ENCODE assay signal across 19 cellular contexts in genomic region chr18:79608069-79608468, GRCh38.
"Had no signal": no experiment of that assay in that cellular context is flagged by ENCODE, and none has a peak within 500 bp of the region (broad histone marks: within the 10 kb centered on the region; RNA-seq: fewer than 3 reads in every experiment).

No MANE protein-coding gene starts in this region.

- H3K27ac ChIP-seq: epithelial cell of prostate, gastroesophageal sphincter, neutrophil, pancreas, thoracic aorta had no signal

- H3K27ac Mint-ChIP-seq: activated B cell treated with CpG ODN at 0.5 μM for 24 hours; activated naive CD8-positive, alpha-beta T cell treated with anti-CD3 and anti-CD28 coated beads, Interleukin-2, amount 50 U/mL, for 24 hours; activated T-helper 2 cell treated with anti-CD3 and anti-CD28 coated beads, Interferon-gamma antibody, Interleukin-2, Interleukin-4, amounts not matched to agents 10 μg/mL and 5 μg/mL and 100 μg/mL, durations not matched to agents 14 hours and 24 hours and 36 hours; T-helper 1 cell treated with Interleukin-12 subunit alpha and Interleukin-12 subunit beta and Interleukin-4 antibody, amounts not matched to agents 30 μg/mL and 1 μg/mL, for 36 hours; type B pancreatic cell had no signal

- DNase-seq: activated B cell treated with CpG ODN at 0.5 μM for 24 hours; activated CD4-positive, alpha-beta T cell treated with anti-CD3 and anti-CD28 coated beads for 4 hours; activated CD4-positive, alpha-beta T cell treated with anti-CD3 and anti-CD28 coated beads, Interleukin-2, amount 50 U/mL, for 48 hours; activated CD8-positive, alpha-beta memory T cell treated with anti-CD3 and anti-CD28 coated beads, Interleukin-2, amount 50 U/mL, for 48 hours; activated naive CD4-positive, alpha-beta T cell treated with anti-CD3 and anti-CD28 coated beads, Interleukin-2, amount 50 U/mL, for 16 hours; activated naive CD8-positive, alpha-beta T cell treated with anti-CD3 and anti-CD28 coated beads, Interleukin-2, amount 50 U/mL, for 24 hours; activated T-cell treated with anti-CD3 and anti-CD28 coated beads, Interleukin-2, amount 50 U/mL, for 4 hours; stimulated activated CD4-positive, alpha-beta T cell treated with anti-CD3 and anti-CD28 coated beads, Interleukin-4, amount 100 ng/mL, for 24 hours; stimulated activated naive CD4-positive, alpha-beta T cell treated with Interleukin-2 at 50 U/mL for 16 hours had no signal

- H3K9me3 ChIP-seq: gastroesophageal sphincter, mucosa of descending colon, neutrophil, pancreas, thoracic aorta had no signal

- ATAC-seq: activated naive CD8-positive, alpha-beta T cell treated with anti-CD3 and anti-CD28 coated beads, Interleukin-2, amount 50 U/mL, for 24 hours; activated T-cell treated with anti-CD3 and anti-CD28 coated beads, Interleukin-2, amount 50 U/mL, for 4 hours; gastroesophageal sphincter; left lobe of liver; mucosa of descending colon; pancreas had no signal

- H3K4me1 ChIP-seq: gastroesophageal sphincter, pancreas had no signal

- H3K9me3 Mint-ChIP-seq: activated B cell treated with CpG ODN at 0.5 μM for 24 hours; activated naive CD8-positive, alpha-beta T cell treated with anti-CD3 and anti-CD28 coated beads, Interleukin-2, amount 50 U/mL, for 24 hours; activated T-cell treated with anti-CD3 and anti-CD28 coated beads, Interleukin-2, amount 50 U/mL, for 4 hours; activated T-helper 2 cell treated with anti-CD3 and anti-CD28 coated beads, Interferon-gamma antibody, Interleukin-2, Interleukin-4, amounts not matched to agents 10 μg/mL and 5 μg/mL and 100 μg/mL, durations not matched to agents 14 hours and 24 hours and 36 hours; T-helper 1 cell treated with Interleukin-12 subunit alpha and Interleukin-12 subunit beta and Interleukin-4 antibody, amounts not matched to agents 30 μg/mL and 1 μg/mL, for 36 hours; type B pancreatic cell had no signal

- H3K4me3 ChIP-seq: gastroesophageal sphincter, mucosa of descending colon, pancreas, thoracic aorta had no signal

- H3K36me3 Mint-ChIP-seq: type B pancreatic cell had no signal

- H3K4me3 Mint-ChIP-seq: activated B cell treated with CpG ODN at 0.5 μM for 24 hours; activated naive CD8-positive, alpha-beta T cell treated with anti-CD3 and anti-CD28 coated beads, Interleukin-2, amount 50 U/mL, for 24 hours; activated T-cell treated with anti-CD3 and anti-CD28 coated beads, Interleukin-2, amount 50 U/mL, for 4 hours; T-helper 1 cell treated with Interleukin-12 subunit alpha and Interleukin-12 subunit beta and Interleukin-4 antibody, amounts not matched to agents 30 μg/mL and 1 μg/mL, for 36 hours; type B pancreatic cell had no signal

- H3K27me3 Mint-ChIP-seq: activated B cell treated with CpG ODN at 0.5 μM for 24 hours; activated naive CD8-positive, alpha-beta T cell treated with anti-CD3 and anti-CD28 coated beads, Interleukin-2, amount 50 U/mL, for 24 hours; type B pancreatic cell had no signal

- H3K4me1 Mint-ChIP-seq: activated B cell treated with CpG ODN at 0.5 μM for 24 hours; activated naive CD8-positive, alpha-beta T cell treated with anti-CD3 and anti-CD28 coated beads, Interleukin-2, amount 50 U/mL, for 24 hours had no signal

- H3K36me3 ChIP-seq: gastroesophageal sphincter, neutrophil, pancreas, thoracic aorta had no signal

- H3K27me3 ChIP-seq: neutrophil, pancreas had no signal
